ENCODE assay signal across 1 cellular context in the genomic region with DNA sequence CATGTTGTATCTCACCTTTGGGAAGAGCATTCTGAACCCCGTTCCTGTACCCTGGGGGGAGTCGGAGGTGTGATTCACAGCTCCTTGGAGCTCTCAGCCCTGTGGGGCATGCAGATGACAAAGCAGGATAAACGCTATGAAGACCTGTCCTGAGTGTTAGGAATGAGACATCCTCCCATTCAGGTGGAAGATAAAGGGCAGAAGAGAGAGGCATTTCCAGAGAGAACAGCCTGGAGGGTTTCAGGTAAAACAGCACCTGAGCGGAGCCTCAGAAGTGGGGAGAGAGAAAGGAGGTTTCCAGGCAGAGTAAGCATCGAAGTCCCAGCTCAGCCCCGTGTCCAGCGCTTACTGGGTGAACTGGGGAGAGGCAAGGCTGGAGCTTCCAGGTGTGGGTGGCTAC.
TF ChIP-seq lines count a peak whose summit lies in the region.

No MANE protein-coding gene starts in this region.

TF ChIP-seq in H1, 55 proteins besides CTCF, POLR2A, EP300 and RAD21:
- TF ChIP-seq ASH2L (IDR thresholded peaks at IDR 0.05; ENCODE audit: low read length) (no peak), TEAD4 (IDR thresholded peaks at IDR 0.05; ENCODE audit: low read depth, low read length) (no peak), SUZ12 (IDR thresholded peaks at IDR 0.05; ENCODE audit: low read length) (no peak), TCF12 (IDR thresholded peaks at IDR 0.05; ENCODE audit: low read depth, low read length) (no peak), TAF1 (IDR thresholded peaks at IDR 0.05; ENCODE audit: low read depth, low read length) (no peak), RXRA (IDR thresholded peaks at IDR 0.05; ENCODE audit: insufficient read depth, low read depth, low read length) (no peak), YY1 (IDR thresholded peaks at IDR 0.05; ENCODE audit: low read depth, low read length) (no peak), CREB1 (IDR thresholded peaks at IDR 0.05) (no peak), SIN3A (conservative IDR thresholded peaks at IDR 0.05 in 1 of 2, IDR thresholded peaks at IDR 0.05 in 1 of 2; ENCODE audit: low read depth in 1 of 2, low read length in 2 of 2) (no peak), CEBPB (IDR thresholded peaks at IDR 0.05; ENCODE audit: low read depth, low read length) (no peak), NANOG (IDR thresholded peaks at IDR 0.05; ENCODE audit: insufficient read depth, low read depth, low read length, poor library complexity, severe bottlenecking) (no peak)
- TF ChIP-seq, protein P1, sequence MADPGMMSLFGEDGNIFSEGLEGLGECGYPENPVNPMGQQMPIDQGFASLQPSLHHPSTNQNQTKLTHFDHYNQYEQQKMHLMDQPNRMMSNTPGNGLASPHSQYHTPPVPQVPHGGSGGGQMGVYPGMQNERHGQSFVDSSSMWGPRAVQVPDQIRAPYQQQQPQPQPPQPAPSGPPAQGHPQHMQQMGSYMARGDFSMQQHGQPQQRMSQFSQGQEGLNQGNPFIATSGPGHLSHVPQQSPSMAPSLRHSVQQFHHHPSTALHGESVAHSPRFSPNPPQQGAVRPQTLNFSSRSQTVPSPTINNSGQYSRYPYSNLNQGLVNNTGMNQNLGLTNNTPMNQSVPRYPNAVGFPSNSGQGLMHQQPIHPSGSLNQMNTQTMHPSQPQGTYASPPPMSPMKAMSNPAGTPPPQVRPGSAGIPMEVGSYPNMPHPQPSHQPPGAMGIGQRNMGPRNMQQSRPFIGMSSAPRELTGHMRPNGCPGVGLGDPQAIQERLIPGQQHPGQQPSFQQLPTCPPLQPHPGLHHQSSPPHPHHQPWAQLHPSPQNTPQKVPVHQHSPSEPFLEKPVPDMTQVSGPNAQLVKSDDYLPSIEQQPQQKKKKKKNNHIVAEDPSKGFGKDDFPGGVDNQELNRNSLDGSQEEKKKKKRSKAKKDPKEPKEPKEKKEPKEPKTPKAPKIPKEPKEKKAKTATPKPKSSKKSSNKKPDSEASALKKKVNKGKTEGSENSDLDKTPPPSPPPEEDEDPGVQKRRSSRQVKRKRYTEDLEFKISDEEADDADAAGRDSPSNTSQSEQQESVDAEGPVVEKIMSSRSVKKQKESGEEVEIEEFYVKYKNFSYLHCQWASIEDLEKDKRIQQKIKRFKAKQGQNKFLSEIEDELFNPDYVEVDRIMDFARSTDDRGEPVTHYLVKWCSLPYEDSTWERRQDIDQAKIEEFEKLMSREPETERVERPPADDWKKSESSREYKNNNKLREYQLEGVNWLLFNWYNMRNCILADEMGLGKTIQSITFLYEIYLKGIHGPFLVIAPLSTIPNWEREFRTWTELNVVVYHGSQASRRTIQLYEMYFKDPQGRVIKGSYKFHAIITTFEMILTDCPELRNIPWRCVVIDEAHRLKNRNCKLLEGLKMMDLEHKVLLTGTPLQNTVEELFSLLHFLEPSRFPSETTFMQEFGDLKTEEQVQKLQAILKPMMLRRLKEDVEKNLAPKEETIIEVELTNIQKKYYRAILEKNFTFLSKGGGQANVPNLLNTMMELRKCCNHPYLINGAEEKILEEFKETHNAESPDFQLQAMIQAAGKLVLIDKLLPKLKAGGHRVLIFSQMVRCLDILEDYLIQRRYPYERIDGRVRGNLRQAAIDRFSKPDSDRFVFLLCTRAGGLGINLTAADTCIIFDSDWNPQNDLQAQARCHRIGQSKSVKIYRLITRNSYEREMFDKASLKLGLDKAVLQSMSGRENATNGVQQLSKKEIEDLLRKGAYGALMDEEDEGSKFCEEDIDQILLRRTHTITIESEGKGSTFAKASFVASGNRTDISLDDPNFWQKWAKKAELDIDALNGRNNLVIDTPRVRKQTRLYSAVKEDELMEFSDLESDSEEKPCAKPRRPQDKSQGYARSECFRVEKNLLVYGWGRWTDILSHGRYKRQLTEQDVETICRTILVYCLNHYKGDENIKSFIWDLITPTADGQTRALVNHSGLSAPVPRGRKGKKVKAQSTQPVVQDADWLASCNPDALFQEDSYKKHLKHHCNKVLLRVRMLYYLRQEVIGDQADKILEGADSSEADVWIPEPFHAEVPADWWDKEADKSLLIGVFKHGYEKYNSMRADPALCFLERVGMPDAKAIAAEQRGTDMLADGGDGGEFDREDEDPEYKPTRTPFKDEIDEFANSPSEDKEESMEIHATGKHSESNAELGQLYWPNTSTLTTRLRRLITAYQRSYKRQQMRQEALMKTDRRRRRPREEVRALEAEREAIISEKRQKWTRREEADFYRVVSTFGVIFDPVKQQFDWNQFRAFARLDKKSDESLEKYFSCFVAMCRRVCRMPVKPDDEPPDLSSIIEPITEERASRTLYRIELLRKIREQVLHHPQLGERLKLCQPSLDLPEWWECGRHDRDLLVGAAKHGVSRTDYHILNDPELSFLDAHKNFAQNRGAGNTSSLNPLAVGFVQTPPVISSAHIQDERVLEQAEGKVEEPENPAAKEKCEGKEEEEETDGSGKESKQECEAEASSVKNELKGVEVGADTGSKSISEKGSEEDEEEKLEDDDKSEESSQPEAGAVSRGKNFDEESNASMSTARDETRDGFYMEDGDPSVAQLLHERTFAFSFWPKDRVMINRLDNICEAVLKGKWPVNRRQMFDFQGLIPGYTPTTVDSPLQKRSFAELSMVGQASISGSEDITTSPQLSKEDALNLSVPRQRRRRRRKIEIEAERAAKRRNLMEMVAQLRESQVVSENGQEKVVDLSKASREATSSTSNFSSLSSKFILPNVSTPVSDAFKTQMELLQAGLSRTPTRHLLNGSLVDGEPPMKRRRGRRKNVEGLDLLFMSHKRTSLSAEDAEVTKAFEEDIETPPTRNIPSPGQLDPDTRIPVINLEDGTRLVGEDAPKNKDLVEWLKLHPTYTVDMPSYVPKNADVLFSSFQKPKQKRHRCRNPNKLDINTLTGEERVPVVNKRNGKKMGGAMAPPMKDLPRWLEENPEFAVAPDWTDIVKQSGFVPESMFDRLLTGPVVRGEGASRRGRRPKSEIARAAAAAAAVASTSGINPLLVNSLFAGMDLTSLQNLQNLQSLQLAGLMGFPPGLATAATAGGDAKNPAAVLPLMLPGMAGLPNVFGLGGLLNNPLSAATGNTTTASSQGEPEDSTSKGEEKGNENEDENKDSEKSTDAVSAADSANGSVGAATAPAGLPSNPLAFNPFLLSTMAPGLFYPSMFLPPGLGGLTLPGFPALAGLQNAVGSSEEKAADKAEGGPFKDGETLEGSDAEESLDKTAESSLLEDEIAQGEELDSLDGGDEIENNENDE (IDR thresholded peaks at IDR 0.05; ENCODE audit: insufficient replicate concordance, low read length), result no peak
TF ChIP-seq in H1: peak in this region for 0.
